22 cellular contexts compared by ENCODE assay signal in the genomic region with DNA sequence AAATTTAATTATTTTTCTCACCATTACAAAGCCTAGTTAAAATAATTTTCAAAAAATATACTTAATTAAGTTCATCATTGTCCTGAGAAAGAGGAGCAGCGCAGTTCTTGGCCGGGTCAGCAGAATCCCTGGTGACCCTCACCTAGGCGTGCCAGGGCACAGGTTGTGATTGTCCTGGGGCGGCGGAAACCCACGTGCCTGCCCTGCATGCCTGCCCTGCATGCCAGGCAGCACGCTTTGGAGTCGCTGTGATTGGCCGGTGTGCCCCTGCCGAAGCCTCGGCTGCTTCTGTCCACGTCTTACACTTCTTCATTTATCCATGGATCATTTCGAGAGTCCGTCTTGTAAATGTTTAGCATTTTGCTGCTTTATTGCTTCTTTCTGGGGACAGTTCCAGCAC. TPM values are rescaled to one million over a fixed set of nuclear protein-coding genes. Genes with fewer than 3 reads are reported as not detected.
A peak's percentile ranks its signal among the peaks of the same experiment; 100 is the strongest.
DNase-seq lines count a peak whose midpoint lies in the region; ATAC-seq, FAIRE-seq and TF ChIP-seq lines count a peak whose summit lies in the region.
"Had no signal": no experiment of that assay in that cellular context is flagged by ENCODE, and none has a peak within 500 bp of the region (broad histone marks: within the 10 kb centered on the region; RNA-seq: fewer than 3 reads in every experiment).

No MANE protein-coding gene starts in this region.

- TF ChIP-seq CTCF in Peyer's patch (IDR thresholded peaks at IDR 0.05): no peak
- no peak for TF ChIP-seq CTCF in esophagus muscularis mucosa (IDR thresholded peaks at IDR 0.05)
- no peak for TF ChIP-seq CTCF in mucosa of descending colon (IDR thresholded peaks at IDR 0.05)
- no peak for TF ChIP-seq CTCF in coronary artery (IDR thresholded peaks at IDR 0.05)

- H3K4me1 ChIP-seq in Peyer's patch (peaks cover 0 to 9% (median 0%) of the 10 kb centered on the region in 4 donors), esophagus muscularis mucosa (peaks cover 13 to 46% (median 43%) of the 10 kb centered on the region in 4 donors), mucosa of descending colon (ENCODE audit: low read depth) (no peaks in the 10 kb centered on the region)
- H3K4me1 ChIP-seq: BLaER1, SJCRH30 had no signal

- CTCF ChIA-PET in activated CD4-positive, alpha-beta T cell treated with anti-CD3 and anti-CD28 coated beads, Interleukin-2, amount 10 ng/mL, durations not matched to agents 7 days and 5 days (lab: Charles Lee): no interaction called here

- H3K9me3 ChIP-seq in Peyer's patch: no peaks in the 10 kb centered on the region
- H3K9me3 ChIP-seq in esophagus muscularis mucosa: no peaks in the 10 kb centered on the region
- H3K9me3 ChIP-seq in mucosa of descending colon: no peaks in the 10 kb centered on the region
- H3K9me3 ChIP-seq: BLaER1, MG63, SJCRH30 had no signal

- H3K9me3 Mint-ChIP-seq in activated CD4-positive, alpha-beta T cell treated with anti-CD3 and anti-CD28 coated beads, Interleukin-2, amount 10 ng/mL, durations not matched to agents 7 days and 5 days: no peaks in the 10 kb centered on the region
- H3K9me3 Mint-ChIP-seq: CD4-positive, CD25-positive, alpha-beta regulatory T cell had no signal

- POLR2A ChIA-PET in activated CD4-positive, alpha-beta T cell treated with anti-CD3 and anti-CD28 coated beads, Interleukin-2, amount 10 ng/mL, durations not matched to agents 7 days and 5 days (lab: Charles Lee): no interaction called here

- H3K4me1 Mint-ChIP-seq in activated CD4-positive, alpha-beta T cell treated with anti-CD3 and anti-CD28 coated beads, Interleukin-2, amount 10 ng/mL, durations not matched to agents 7 days and 5 days: peaks cover 13% of the 10 kb centered on the region

- no peaks in the 10 kb centered on the region for H3K27me3 Mint-ChIP-seq in activated CD4-positive, alpha-beta T cell treated with anti-CD3 and anti-CD28 coated beads, Interleukin-2, amount 10 ng/mL, durations not matched to agents 7 days and 5 days
- H3K27me3 Mint-ChIP-seq: CD4-positive, CD25-positive, alpha-beta regulatory T cell had no signal

- WGBS in esophagus muscularis mucosa: 63% methylated on average over 14 of the region's 14 CpGs

- H3K4me3 ChIP-seq in Peyer's patch (peak overlapping the region in 1 of 4 donors; percentile 12), esophagus muscularis mucosa (peak overlapping the region in 2 of 4 donors; percentile 6 to 21), mucosa of descending colon (no peak overlapping the region), coronary artery (no peak overlapping the region)
- H3K4me3 ChIP-seq: BLaER1, GM23248, MG63, SJCRH30 had no signal

- H3K27me3 ChIP-seq in Peyer's patch (no peaks in the 10 kb centered on the region), esophagus muscularis mucosa (no peaks in the 10 kb centered on the region)
- H3K27me3 ChIP-seq: BLaER1, MG63, SJCRH30 had no signal

- DNase-seq in D341Med (ENCODE audit: low spot score) (peak; percentile 10), Peyer's patch (peak in 2 of 3 donors; percentile 68 to 73), esophagus muscularis mucosa (ENCODE audit: extremely low spot score) (no peak), mucosa of descending colon (peak; percentile 38 to 68 (median 59)), coronary artery (ENCODE audit: low spot score) (no peak), HTR-8/SVneo (ENCODE audit: insufficient read length, low spot score) (no peak)
- no peak for DNase-seq in activated CD4-positive, alpha-beta T cell treated with anti-CD3 and anti-CD28 coated beads, Interleukin-2, amount 10 ng/mL, durations not matched to agents 7 days and 5 days
- DNase-seq: CD4-positive, CD25-positive, alpha-beta regulatory T cell; GM23248; H7; KBM-7; MG63; NCI-H1694; NCI-H2029 treated with DMSO at 0.1 percent for 48 hours; NCI-H446 treated with DMSO at 0.1 percent for 48 hours; NCI-H526 treated with DMSO at 0.1 percent for 48 hours; SJCRH30 had no signal

- no peak for FAIRE-seq in HTR-8/SVneo (lab: Jason Lieb, UNC)
- FAIRE-seq: A204.1 had no signal

- ATAC-seq in mucosa of descending colon (peak; percentile 79), HG03097 (IDR thresholded peaks at IDR 0.05; ENCODE audit: low FRiP score, unreplicated experiment) (no peak)
- ATAC-seq: Panc1, SK-N-SH treated with all-trans-retinoic acid at 6 μM for 48 hours had no signal

- H3K36me3 ChIP-seq in Peyer's patch (peaks cover 0 to 9% (median 0%) of the 10 kb centered on the region in 3 donors), esophagus muscularis mucosa (peaks cover 0 to 16% (median 5%) of the 10 kb centered on the region in 4 donors), mucosa of descending colon (ENCODE audit: low read depth) (peaks cover 7% of the 10 kb centered on the region)
- H3K36me3 ChIP-seq: SJCRH30 had no signal

- intact Hi-C loops in esophagus muscularis mucosa (cut with DNase I) (no loop called here), mucosa of descending colon (cut with DNase I, micrococcal nuclease) (no loop called here)

- H3K36me3 Mint-ChIP-seq in activated CD4-positive, alpha-beta T cell treated with anti-CD3 and anti-CD28 coated beads, Interleukin-2, amount 10 ng/mL, durations not matched to agents 7 days and 5 days (ENCODE audit: low read depth): peaks cover 20% of the 10 kb centered on the region

- no peak overlapping the region for H3K4me3 Mint-ChIP-seq in activated CD4-positive, alpha-beta T cell treated with anti-CD3 and anti-CD28 coated beads, Interleukin-2, amount 10 ng/mL, durations not matched to agents 7 days and 5 days
- H3K4me3 Mint-ChIP-seq: CD4-positive, CD25-positive, alpha-beta regulatory T cell had no signal

- TF ChIP-seq EP300 in esophagus muscularis mucosa (IDR thresholded peaks at IDR 0.05): no peak

- no peak overlapping the region for H3K27ac Mint-ChIP-seq in activated CD4-positive, alpha-beta T cell treated with anti-CD3 and anti-CD28 coated beads, Interleukin-2, amount 10 ng/mL, durations not matched to agents 7 days and 5 days
- H3K27ac Mint-ChIP-seq: CD4-positive, CD25-positive, alpha-beta regulatory T cell had no signal

- TF ChIP-seq POLR2A in Peyer's patch (IDR thresholded peaks at IDR 0.05) (no peak), esophagus muscularis mucosa (IDR thresholded peaks at IDR 0.05; ENCODE audit: low read depth) (no peak)

- peak overlapping the region in 1 of 4 donors; percentile 12 for H3K27ac ChIP-seq in Peyer's patch
- peak overlapping the region in 3 of 4 donors; percentile 6 to 32 (median 24) for H3K27ac ChIP-seq in esophagus muscularis mucosa (replicated peaks in 1 of 4)
- no peak overlapping the region for H3K27ac ChIP-seq in coronary artery
- H3K27ac ChIP-seq: BLaER1, GM23248, SJCRH30 had no signal

RNA-seq across cellular contexts. Expression of gene SLC12A2, which starts 25.6 kb away (rescaled TPM):
- total RNA-seq in Peyer's patch (100 to 1,000 TPM; 139 to 255 (median 172) TPM), esophagus muscularis mucosa (100 to 1,000 TPM in 2 of 4 donors, 10 to 100 TPM in 2; 93.4 to 132 (median 113) TPM), mucosa of descending colon (100 to 1,000 TPM in 2 of 3 donors, 10 to 100 TPM in 1; 67.6 to 207 (median 151) TPM)
- total RNA-seq in activated CD4-positive, alpha-beta T cell treated with anti-CD3 and anti-CD28 coated beads, Interleukin-2, amount 10 ng/mL, durations not matched to agents 7 days and 5 days: 10 to 100 TPM; 15.3 to 16.4 TPM

Comparison
In these comparisons a context has a peak if more than half of its experiments do, and no peak if none do; other contexts are left out.
1. DNase-seq: peak in D341Med (single experiment), Peyer's patch (2 of 3) and mucosa of descending colon (3 of 3); none in esophagus muscularis mucosa (single experiment), coronary artery (single experiment), HTR-8/SVneo (single experiment) and activated CD4-positive, alpha-beta T cell treated with anti-CD3 and anti-CD28 coated beads, Interleukin-2, amount 10 ng/mL, durations not matched to agents 7 days and 5 days (single experiment).
2. H3K27ac ChIP-seq: peak in esophagus muscularis mucosa (3 of 4); none in coronary artery (0 of 2).